Comparison of ENCODE assay signal across 25 cellular contexts in genomic region chr7:129452589-129453231, GRCh38. TPM values are rescaled to one million over a fixed set of nuclear protein-coding genes. Genes with fewer than 3 reads are reported as not detected.
DNase-seq lines count a peak whose midpoint lies in the region; ATAC-seq and TF ChIP-seq lines count a peak whose summit lies in the region.
"Had no signal": no experiment of that assay in that cellular context is flagged by ENCODE, and none has a peak within 500 bp of the region (broad histone marks: within the 10 kb centered on the region; RNA-seq: fewer than 3 reads in every experiment).

No MANE protein-coding gene starts in this region.

- H3K36me3 ChIP-seq in mammary epithelial cell (ENCODE audit: insufficient read depth, low read length): peaks cover 2% of the 10 kb centered on the region
- H3K36me3 ChIP-seq in breast epithelium: no peaks in the 10 kb centered on the region
- peaks cover 27% of the 10 kb centered on the region for H3K36me3 ChIP-seq in PC-3 (ENCODE audit: low read depth, low read length)
- H3K36me3 ChIP-seq in ascending aorta: no peaks in the 10 kb centered on the region

- H3K4me3 Mint-ChIP-seq in stimulated activated effector memory CD8-positive, alpha-beta T cell treated with anti-CD3 and anti-CD28 coated beads, Interleukin-12 subunit alpha, Interleukin-12 subunit beta, amount 100 ng/mL, for 72 hours: no peak overlapping the region
- H3K4me3 Mint-ChIP-seq: CD14-positive monocyte; CD8-positive, alpha-beta memory T cell had no signal

- H3K4me3 ChIP-seq in mammary epithelial cell (replicated peaks in 1 of 3; ENCODE audit: insufficient read depth in 1 of 3, low read depth in 2 of 3, low read length in 3 of 3): no peak overlapping the region
- H3K4me3 ChIP-seq in breast epithelium: no peak overlapping the region
- H3K4me3 ChIP-seq in PC-3 (ENCODE audit: low read length): no peak overlapping the region
- H3K4me3 ChIP-seq in epithelial cell of esophagus (ENCODE audit: low read length): no peak overlapping the region
- no peak overlapping the region for H3K4me3 ChIP-seq in ascending aorta
- H3K4me3 ChIP-seq: SJSA1 had no signal

- no peaks in the 10 kb centered on the region for H3F3A ChIP-seq in PC-3 (ENCODE audit: low read length, unreplicated experiment)

- WGBS in mammary epithelial cell (ENCODE audit: low coverage, missing lambda C conversion rate): 80% methylated on average over 2 of the region's 2 CpGs

- no peaks in the 10 kb centered on the region for H3K9me2 ChIP-seq in PC-3 (replicated peaks; ENCODE audit: low read length)

- no peaks in the 10 kb centered on the region for H3K27me3 ChIP-seq in mammary epithelial cell (ENCODE audit: insufficient read depth, low read length)
- no peaks in the 10 kb centered on the region for H3K27me3 ChIP-seq in breast epithelium
- no peaks in the 10 kb centered on the region for H3K27me3 ChIP-seq in PC-3 (ENCODE audit: low read length)
- H3K27me3 ChIP-seq in ascending aorta: no peaks in the 10 kb centered on the region
- H3K27me3 ChIP-seq: BE2C, SJSA1 had no signal

- H3K27ac ChIP-seq in mammary epithelial cell (ENCODE audit: insufficient read depth, low read depth, low read length): no peak overlapping the region
- no peak overlapping the region for H3K27ac ChIP-seq in breast epithelium
- peak overlapping the region; percentile 75 for H3K27ac ChIP-seq in PC-3 (ENCODE audit: low read length)
- no peak overlapping the region for H3K27ac ChIP-seq in ascending aorta
- H3K27ac ChIP-seq: SJSA1 had no signal

- H2AFZ ChIP-seq in mammary epithelial cell (ENCODE audit: low read depth, low read length) (no peak overlapping the region), PC-3 (ENCODE audit: low read length) (no peak overlapping the region)

- DNase-seq in mammary epithelial cell (peak; percentile 25), breast epithelium (ENCODE audit: low spot score in 2 of 2) (no peak), PC-3 (peak; percentile 55), epithelial cell of esophagus (ENCODE audit: low read depth) (peak; percentile 83), NCI-H69 (lab: John Stamatoyannopoulos, UW) (no peak), GM13976 (ENCODE audit: low spot score) (no peak), ascending aorta (ENCODE audit: low spot score in 2 of 2) (no peak)
- no peak for DNase-seq in stimulated activated effector memory CD8-positive, alpha-beta T cell treated with anti-CD3 and anti-CD28 coated beads, Interleukin-12 subunit alpha, Interleukin-12 subunit beta, amount 100 ng/mL, for 72 hours (ENCODE audit: low spot score in 2 of 2)
- DNase-seq: 8988T; ACHN; BE2C; CD8-positive, alpha-beta memory T cell; DMS 273 treated with DMSO at 0.1 percent for 48 hours; DMS79; EL; GF-D8; NCI-H1092 treated with DMSO at 0.1 percent for 48 hours; NCI-H1436; NCI-H187 treated with DMSO at 0.1 percent for 48 hours; NCI-H2171 treated with DMSO at 0.1 percent for 48 hours; NCI-H524; NCI-H774; Right ventricle myocardium superior had no signal

- in situ Hi-C loops in mammary epithelial cell (cut with MboI; ENCODE audit: low sequenced_read_pairs in 2 of 2) (loop anchor here in 1 of 2 donors (25.0 kb wide), 1 partner anchor 560 kb away; no protein-coding TSS in a partner anchor), GM13976 (cut with MboI; ENCODE audit: low sequenced_read_pairs, unreplicated experiment) (no loop called here)

- BruUV-seq in mammary epithelial cell (replicated peaks; lab: Mats Ljungman, UMichigan): no TSS peak
- BruUV-seq in PC-3 (replicated peaks; lab: Mats Ljungman, UMichigan): no TSS peak

- H3K9me3 ChIP-seq in mammary epithelial cell (replicated peaks; ENCODE audit: insufficient read depth, low read length) (no peaks in the 10 kb centered on the region), breast epithelium (peaks cover 9% of the 10 kb centered on the region in 2 donors), PC-3 (ENCODE audit: low read length) (no peaks in the 10 kb centered on the region), ascending aorta (peaks cover 0 to 12% of the 10 kb centered on the region in 2 donors)
- H3K9me3 ChIP-seq: BE2C, SJSA1 had no signal

- POLR2A ChIA-PET in PC-3 (lab: Charles Lee; ENCODE audit: unreplicated experiment): no interaction called here

- intact Hi-C loops in mammary epithelial cell (cut with micrococcal nuclease): no loop called here
- intact Hi-C loops in breast epithelium (cut with DNase I; ENCODE audit: low total_unique reads): no loop called here
- intact Hi-C loops in PC-3 (cut with micrococcal nuclease): no loop called here
- intact Hi-C loops in ascending aorta (cut with DNase I): loop anchor here (5.0 kb wide), 1 partner anchor 35 kb away; no protein-coding TSS in a partner anchor

- CTCF ChIA-PET in mammary epithelial cell (lab: Charles Lee; ENCODE audit: low non-redundant PET) (no interaction called here), PC-3 (lab: Charles Lee) (no interaction called here)

- H3K36me3 Mint-ChIP-seq in stimulated activated effector memory CD8-positive, alpha-beta T cell treated with anti-CD3 and anti-CD28 coated beads, Interleukin-12 subunit alpha, Interleukin-12 subunit beta, amount 100 ng/mL, for 72 hours: no peaks in the 10 kb centered on the region

- dilution Hi-C loops in mammary epithelial cell (cut with HindIII; ENCODE audit: low sequenced_read_pairs): no loop called here

- H3K4me2 ChIP-seq in mammary epithelial cell (ENCODE audit: insufficient read depth, low read depth, low read length) (no peak overlapping the region), PC-3 (ENCODE audit: low read length) (no peak overlapping the region)

- TF ChIP-seq CTCF in mammary epithelial cell (conservative IDR thresholded peaks at IDR 0.05 in 1 of 2, IDR thresholded peaks at IDR 0.05 in 1 of 2; ENCODE audit: extremely low read depth in 1 of 2, insufficient read depth in 1 of 2, low read depth in 1 of 2, low read length in 2 of 2) (no peak), breast epithelium (IDR thresholded peaks at IDR 0.05) (no peak), PC-3 (conservative IDR thresholded peaks at IDR 0.05; ENCODE audit: low read depth, low read length) (no peak), epithelial cell of esophagus (IDR thresholded peaks at IDR 0.05; ENCODE audit: insufficient read depth, low read depth, low read length, missing control alignments) (no peak), GM13976 (IDR thresholded peaks at IDR 0.05; ENCODE audit: borderline replicate concordance, control extremely low read depth, extremely low read depth, insufficient read depth, missing control alignments) (no peak), ascending aorta (IDR thresholded peaks at IDR 0.05) (no peak)

- H3K9ac ChIP-seq in mammary epithelial cell (ENCODE audit: insufficient read depth, low read length) (no peak overlapping the region), PC-3 (ENCODE audit: low read length) (peak overlapping the region; percentile 42; the same call in 1 of the 2 replicates)

- no peaks in the 10 kb centered on the region for H3K4me1 Mint-ChIP-seq in stimulated activated effector memory CD8-positive, alpha-beta T cell treated with anti-CD3 and anti-CD28 coated beads, Interleukin-12 subunit alpha, Interleukin-12 subunit beta, amount 100 ng/mL, for 72 hours
- H3K4me1 Mint-ChIP-seq: CD14-positive monocyte; CD8-positive, alpha-beta memory T cell had no signal

- peak overlapping the region; percentile 37 for H3K27ac Mint-ChIP-seq in stimulated activated effector memory CD8-positive, alpha-beta T cell treated with anti-CD3 and anti-CD28 coated beads, Interleukin-12 subunit alpha, Interleukin-12 subunit beta, amount 100 ng/mL, for 72 hours
- H3K27ac Mint-ChIP-seq: CD14-positive monocyte; CD8-positive, alpha-beta memory T cell had no signal

- peak; percentile 69 for ATAC-seq in PC-3
- ATAC-seq in stimulated activated effector memory CD8-positive, alpha-beta T cell treated with anti-CD3 and anti-CD28 coated beads, Interleukin-12 subunit alpha, Interleukin-12 subunit beta, amount 100 ng/mL, for 72 hours: no peak

- H3K79me2 ChIP-seq in mammary epithelial cell (ENCODE audit: insufficient read depth, low read length) (no peaks in the 10 kb centered on the region), PC-3 (ENCODE audit: low read length) (no peaks in the 10 kb centered on the region)

- H3K4me1 ChIP-seq in mammary epithelial cell (ENCODE audit: insufficient read depth, low read length) (peaks cover 25% of the 10 kb centered on the region), breast epithelium (no peaks in the 10 kb centered on the region), PC-3 (ENCODE audit: insufficient read depth, low read length) (peaks cover 31% of the 10 kb centered on the region), ascending aorta (no peaks in the 10 kb centered on the region)
- H3K4me1 ChIP-seq: BE2C, SJSA1 had no signal

- no peak for TF ChIP-seq POLR2A in breast epithelium (IDR thresholded peaks at IDR 0.05)

- peaks cover 7% of the 10 kb centered on the region for H3K9me3 Mint-ChIP-seq in stimulated activated effector memory CD8-positive, alpha-beta T cell treated with anti-CD3 and anti-CD28 coated beads, Interleukin-12 subunit alpha, Interleukin-12 subunit beta, amount 100 ng/mL, for 72 hours

- no peaks in the 10 kb centered on the region for H4K20me1 ChIP-seq in mammary epithelial cell (ENCODE audit: insufficient read depth, low read length)
- no peaks in the 10 kb centered on the region for H4K20me1 ChIP-seq in PC-3 (ENCODE audit: low read length)

RNA-seq across cellular contexts. Expression of gene STRIP2, which starts 18.5 kb away (rescaled TPM):
- total RNA-seq in mammary epithelial cell (10 to 100 TPM in 1 of 2 donors, 1 to 10 TPM in 1; 5.2 to 12.5 TPM), breast epithelium (1 to 10 TPM in 2 of 3 donors, under 1 TPM in 1; under 0.01 to 1.9 (median 1.8) TPM), PC-3 (2014; rRNA removed) (7.5 and 8.0 TPM in 2 replicates), ascending aorta (2.3 TPM)
- polyA plus RNA-seq in mammary epithelial cell: 8.2 TPM
- polyA minus RNA-seq in mammary epithelial cell: 26.6 TPM
- polyA plus RNA-seq: CD8-positive, alpha-beta memory T cell had no signal

RNA-seq across cellular contexts. Expression of gene SMKR1, which starts 49.6 kb away (rescaled TPM):
- total RNA-seq in mammary epithelial cell (under 1 TPM in 1 of 2 donors, not detected in 1; 0.80 TPM), breast epithelium (not detected), PC-3 (2014; rRNA removed) (7.4 and 13.1 TPM in 2 replicates), ascending aorta (not detected)
- polyA plus RNA-seq in mammary epithelial cell: 0.86 TPM
- not detected for polyA minus RNA-seq in mammary epithelial cell
- total RNA-seq: Right ventricle myocardium superior had no signal
- polyA plus RNA-seq: CD14-positive monocyte had no signal

Comparison
In these comparisons a context has a peak if more than half of its experiments do, and no peak if none do; other contexts are left out.
1. DNase-seq: peak in mammary epithelial cell (single experiment), PC-3 (single experiment) and epithelial cell of esophagus (single experiment); none in breast epithelium (0 of 2), stimulated activated effector memory CD8-positive, alpha-beta T cell treated with anti-CD3 and anti-CD28 coated beads, Interleukin-12 subunit alpha, Interleukin-12 subunit beta, amount 100 ng/mL, for 72 hours (0 of 2), NCI-H69 (single experiment), GM13976 (single experiment) and ascending aorta (0 of 2).